22 cellular contexts compared by ENCODE assay signal in genomic region chr4:101973331-101973730, GRCh38.
"Had no signal": no experiment of that assay in that cellular context is flagged by ENCODE, and none has a peak within 500 bp of the region (broad histone marks: within the 10 kb centered on the region; RNA-seq: fewer than 3 reads in every experiment).

No MANE protein-coding gene starts in this region.

- H3K4me3 ChIP-seq: ascending aorta, gastrocnemius medialis, heart left ventricle, mucosa of descending colon, neural progenitor cell, psoas muscle, skin epidermis, thoracic aorta, upper lobe of right lung had no signal

- ATAC-seq: activated CD8-positive, alpha-beta T cell treated with anti-CD3 and anti-CD28 coated beads for 36 hours; activated naive CD8-positive, alpha-beta T cell treated with anti-CD3 and anti-CD28 coated beads, Interleukin-2, amount 50 U/mL, for 24 hours; gastrocnemius medialis; heart left ventricle; mucosa of descending colon; psoas muscle; right cardiac atrium; stimulated activated naive CD8-positive, alpha-beta T cell treated with anti-CD3 and anti-CD28 coated beads, Interleukin-15, amount 100 ng/mL, for 72 hours; upper lobe of right lung had no signal

- DNase-seq: activated CD4-positive, alpha-beta T cell treated with anti-CD3 and anti-CD28 coated beads, Interleukin-2, amount 10 ng/mL, durations not matched to agents 24 days and 14 days; activated CD8-positive, alpha-beta T cell treated with anti-CD3 and anti-CD28 coated beads for 36 hours; activated naive CD4-positive, alpha-beta T cell treated with anti-CD3 and anti-CD28 coated beads for 36 hours; activated naive CD8-positive, alpha-beta T cell treated with anti-CD3 and anti-CD28 coated beads, Interleukin-2, amount 50 U/mL, for 24 hours; activated T-cell treated with anti-CD3 and anti-CD28 coated beads, Interleukin-2, amount 50 U/mL, for 24 hours; effector CD8-positive, alpha-beta T cell; gastrocnemius medialis; heart left ventricle; immature natural killer cell; mucosa of descending colon; naive B cell; psoas muscle; right cardiac atrium; stimulated activated CD4-positive, alpha-beta T cell treated with anti-CD3 and anti-CD28 coated beads, Interleukin-15, amount 100 ng/mL, for 24 hours; stimulated activated CD4-positive, alpha-beta T cell treated with anti-CD3 and anti-CD28 coated beads, Interleukin-2, amount 100 ng/mL, for 48 hours; stimulated activated naive CD8-positive, alpha-beta T cell treated with anti-CD3 and anti-CD28 coated beads, Interleukin-15, amount 100 ng/mL, for 72 hours; T1000; upper lobe of right lung had no signal

- H3K9me3 ChIP-seq: ascending aorta, gastrocnemius medialis, heart left ventricle, mucosa of descending colon, psoas muscle, thoracic aorta, upper lobe of right lung had no signal

- H3K4me1 ChIP-seq: ascending aorta, gastrocnemius medialis, heart left ventricle, neural progenitor cell, psoas muscle, upper lobe of right lung had no signal

- H3K27me3 ChIP-seq: ascending aorta, gastrocnemius medialis, heart left ventricle, neural progenitor cell, upper lobe of right lung had no signal

- H3K36me3 ChIP-seq: ascending aorta, gastrocnemius medialis, heart left ventricle, neural progenitor cell, thoracic aorta, upper lobe of right lung had no signal

- H3K4me2 ChIP-seq: neural progenitor cell had no signal

- H3K27ac ChIP-seq: ascending aorta, gastrocnemius medialis, heart left ventricle, neural progenitor cell, psoas muscle, skin epidermis, thoracic aorta, upper lobe of right lung had no signal

- H2AFZ ChIP-seq: neural progenitor cell had no signal
